In genomic region chr20:49799698-49800097, GRCh38 we compare ENCODE assay signal across 2 cellular contexts.
TF ChIP-seq lines count a peak whose summit lies in the region.

No MANE protein-coding gene starts in this region.

TF ChIP-seq in HepG2, 621 proteins besides CTCF, POLR2A, EP300 and RAD21 (continues in another document):
- TF ChIP-seq ZBTB42 (CRISPR knock-in tag; IDR thresholded peaks at IDR 0.05) (no peak), SNRNP70 (IDR thresholded peaks at IDR 0.05; ENCODE audit: low read depth, low read length) (no peak), ZNF251 (CRISPR knock-in tag; IDR thresholded peaks at IDR 0.05) (no peak), FOXK2 (IDR thresholded peaks at IDR 0.05) (no peak), ZNF709 (CRISPR knock-in tag; IDR thresholded peaks at IDR 0.05) (0 out of 2 replicates have a peak, but pooled peaks have one; percentile 27), NFYB (CRISPR knock-in tag; IDR thresholded peaks at IDR 0.05) (no peak), MBNL3 (CRISPR knock-in tag; conservative IDR thresholded peaks at IDR 0.05) (no peak), ZBTB34 (CRISPR knock-in tag; IDR thresholded peaks at IDR 0.05) (no peak), HOXA7 (CRISPR knock-in tag; IDR thresholded peaks at IDR 0.05) (no peak), PAWR (CRISPR knock-in tag; IDR thresholded peaks at IDR 0.05; ENCODE audit: borderline replicate concordance) (no peak), HOMEZ (CRISPR knock-in tag; IDR thresholded peaks at IDR 0.05; ENCODE audit: low read depth) (no peak), ZNF557 (CRISPR knock-in tag; IDR thresholded peaks at IDR 0.05) (no peak), ZNF670 (CRISPR knock-in tag; IDR thresholded peaks at IDR 0.05; ENCODE audit: borderline replicate concordance) (no peak), ZFP41 (CRISPR knock-in tag; IDR thresholded peaks at IDR 0.05; ENCODE audit: borderline replicate concordance) (no peak), TAF15 (IDR thresholded peaks at IDR 0.05; ENCODE audit: low read depth, low read length, poor library complexity, severe bottlenecking) (no peak), SUZ12 (IDR thresholded peaks at IDR 0.05; ENCODE audit: low read depth, low read length) (no peak), HDAC1 (CRISPR knock-in tag; IDR thresholded peaks at IDR 0.05) (peak; percentile 52; the same call in 1 of the 2 replicates), ZNF740 (CRISPR knock-in tag; IDR thresholded peaks at IDR 0.05) (no peak), ZNF382 (CRISPR knock-in tag; IDR thresholded peaks at IDR 0.05; ENCODE audit: borderline replicate concordance) (no peak), ISL2 (CRISPR knock-in tag; IDR thresholded peaks at IDR 0.05) (no peak), GTF2F1 (IDR thresholded peaks at IDR 0.05; ENCODE audit: low read length) (no peak), NFATC3 (CRISPR knock-in tag; IDR thresholded peaks at IDR 0.05) (no peak), SRSF9 (IDR thresholded peaks at IDR 0.05; ENCODE audit: borderline replicate concordance, insufficient read depth, low read depth, low read length, poor library complexity, severe bottlenecking) (no peak), GLI4 (CRISPR knock-in tag; IDR thresholded peaks at IDR 0.05; ENCODE audit: borderline replicate concordance) (no peak), HNRNPL (IDR thresholded peaks at IDR 0.05; ENCODE audit: low read depth, low read length) (no peak), SIN3A (IDR thresholded peaks at IDR 0.05; ENCODE audit: borderline replicate concordance, low read depth, low read length) (no peak), NFYC (CRISPR knock-in tag; IDR thresholded peaks at IDR 0.05) (no peak)
- TF ChIP-seq, protein P1, sequence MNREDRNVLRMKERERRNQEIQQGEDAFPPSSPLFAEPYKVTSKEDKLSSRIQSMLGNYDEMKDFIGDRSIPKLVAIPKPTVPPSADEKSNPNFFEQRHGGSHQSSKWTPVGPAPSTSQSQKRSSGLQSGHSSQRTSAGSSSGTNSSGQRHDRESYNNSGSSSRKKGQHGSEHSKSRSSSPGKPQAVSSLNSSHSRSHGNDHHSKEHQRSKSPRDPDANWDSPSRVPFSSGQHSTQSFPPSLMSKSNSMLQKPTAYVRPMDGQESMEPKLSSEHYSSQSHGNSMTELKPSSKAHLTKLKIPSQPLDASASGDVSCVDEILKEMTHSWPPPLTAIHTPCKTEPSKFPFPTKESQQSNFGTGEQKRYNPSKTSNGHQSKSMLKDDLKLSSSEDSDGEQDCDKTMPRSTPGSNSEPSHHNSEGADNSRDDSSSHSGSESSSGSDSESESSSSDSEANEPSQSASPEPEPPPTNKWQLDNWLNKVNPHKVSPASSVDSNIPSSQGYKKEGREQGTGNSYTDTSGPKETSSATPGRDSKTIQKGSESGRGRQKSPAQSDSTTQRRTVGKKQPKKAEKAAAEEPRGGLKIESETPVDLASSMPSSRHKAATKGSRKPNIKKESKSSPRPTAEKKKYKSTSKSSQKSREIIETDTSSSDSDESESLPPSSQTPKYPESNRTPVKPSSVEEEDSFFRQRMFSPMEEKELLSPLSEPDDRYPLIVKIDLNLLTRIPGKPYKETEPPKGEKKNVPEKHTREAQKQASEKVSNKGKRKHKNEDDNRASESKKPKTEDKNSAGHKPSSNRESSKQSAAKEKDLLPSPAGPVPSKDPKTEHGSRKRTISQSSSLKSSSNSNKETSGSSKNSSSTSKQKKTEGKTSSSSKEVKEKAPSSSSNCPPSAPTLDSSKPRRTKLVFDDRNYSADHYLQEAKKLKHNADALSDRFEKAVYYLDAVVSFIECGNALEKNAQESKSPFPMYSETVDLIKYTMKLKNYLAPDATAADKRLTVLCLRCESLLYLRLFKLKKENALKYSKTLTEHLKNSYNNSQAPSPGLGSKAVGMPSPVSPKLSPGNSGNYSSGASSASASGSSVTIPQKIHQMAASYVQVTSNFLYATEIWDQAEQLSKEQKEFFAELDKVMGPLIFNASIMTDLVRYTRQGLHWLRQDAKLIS (CRISPR knock-in tag; IDR thresholded peaks at IDR 0.05): no peak

TF ChIP-seq in K562, 482 proteins besides CTCF, POLR2A, EP300 and RAD21:
- TF ChIP-seq, protein P2, sequence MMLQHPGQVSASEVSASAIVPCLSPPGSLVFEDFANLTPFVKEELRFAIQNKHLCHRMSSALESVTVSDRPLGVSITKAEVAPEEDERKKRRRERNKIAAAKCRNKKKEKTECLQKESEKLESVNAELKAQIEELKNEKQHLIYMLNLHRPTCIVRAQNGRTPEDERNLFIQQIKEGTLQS (IDR thresholded peaks at IDR 0.05): 0 out of 2 replicates have a peak, but pooled peaks have one; percentile 15
- TF ChIP-seq, protein P2 (CRISPR knock-in tag; conservative IDR thresholded peaks at IDR 0.05): no peak
- TF ChIP-seq, protein P3, sequence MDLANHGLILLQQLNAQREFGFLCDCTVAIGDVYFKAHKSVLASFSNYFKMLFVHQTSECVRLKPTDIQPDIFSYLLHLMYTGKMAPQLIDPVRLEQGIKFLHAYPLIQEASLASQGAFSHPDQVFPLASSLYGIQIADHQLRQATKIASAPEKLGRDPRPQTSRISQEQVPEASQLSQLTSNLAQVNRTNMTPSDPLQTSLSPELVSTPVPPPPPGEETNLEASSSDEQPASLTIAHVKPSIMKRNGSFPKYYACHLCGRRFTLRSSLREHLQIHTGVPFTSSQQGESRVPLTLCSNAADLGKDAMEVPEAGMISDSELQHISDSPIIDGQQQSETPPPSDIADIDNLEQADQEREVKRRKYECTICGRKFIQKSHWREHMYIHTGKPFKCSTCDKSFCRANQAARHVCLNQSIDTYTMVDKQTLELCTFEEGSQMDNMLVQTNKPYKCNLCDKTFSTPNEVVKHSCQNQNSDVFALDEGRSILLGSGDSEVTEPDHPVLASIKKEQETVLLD (IDR thresholded peaks at IDR 0.05): no peak
- TF ChIP-seq, protein P4, sequence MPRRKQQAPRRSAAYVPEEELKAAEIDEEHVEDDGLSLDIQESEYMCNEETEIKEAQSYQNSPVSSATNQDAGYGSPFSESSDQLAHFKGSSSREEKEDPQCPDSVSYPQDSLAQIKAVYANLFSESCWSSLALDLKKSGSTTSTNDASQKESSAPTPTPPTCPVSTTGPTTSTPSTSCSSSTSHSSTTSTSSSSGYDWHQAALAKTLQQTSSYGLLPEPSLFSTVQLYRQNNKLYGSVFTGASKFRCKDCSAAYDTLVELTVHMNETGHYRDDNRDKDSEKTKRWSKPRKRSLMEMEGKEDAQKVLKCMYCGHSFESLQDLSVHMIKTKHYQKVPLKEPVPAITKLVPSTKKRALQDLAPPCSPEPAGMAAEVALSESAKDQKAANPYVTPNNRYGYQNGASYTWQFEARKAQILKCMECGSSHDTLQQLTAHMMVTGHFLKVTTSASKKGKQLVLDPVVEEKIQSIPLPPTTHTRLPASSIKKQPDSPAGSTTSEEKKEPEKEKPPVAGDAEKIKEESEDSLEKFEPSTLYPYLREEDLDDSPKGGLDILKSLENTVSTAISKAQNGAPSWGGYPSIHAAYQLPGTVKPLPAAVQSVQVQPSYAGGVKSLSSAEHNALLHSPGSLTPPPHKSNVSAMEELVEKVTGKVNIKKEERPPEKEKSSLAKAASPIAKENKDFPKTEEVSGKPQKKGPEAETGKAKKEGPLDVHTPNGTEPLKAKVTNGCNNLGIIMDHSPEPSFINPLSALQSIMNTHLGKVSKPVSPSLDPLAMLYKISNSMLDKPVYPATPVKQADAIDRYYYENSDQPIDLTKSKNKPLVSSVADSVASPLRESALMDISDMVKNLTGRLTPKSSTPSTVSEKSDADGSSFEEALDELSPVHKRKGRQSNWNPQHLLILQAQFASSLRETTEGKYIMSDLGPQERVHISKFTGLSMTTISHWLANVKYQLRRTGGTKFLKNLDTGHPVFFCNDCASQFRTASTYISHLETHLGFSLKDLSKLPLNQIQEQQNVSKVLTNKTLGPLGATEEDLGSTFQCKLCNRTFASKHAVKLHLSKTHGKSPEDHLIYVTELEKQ (CRISPR knock-in tag; IDR thresholded peaks at IDR 0.05): no peak
- TF ChIP-seq ZNF644 (tag; IDR thresholded peaks at IDR 0.05; ENCODE audit: low read depth): no peak
- TF ChIP-seq ZNF431 (CRISPR knock-in tag; IDR thresholded peaks at IDR 0.05): no peak
- TF ChIP-seq, protein P5, sequence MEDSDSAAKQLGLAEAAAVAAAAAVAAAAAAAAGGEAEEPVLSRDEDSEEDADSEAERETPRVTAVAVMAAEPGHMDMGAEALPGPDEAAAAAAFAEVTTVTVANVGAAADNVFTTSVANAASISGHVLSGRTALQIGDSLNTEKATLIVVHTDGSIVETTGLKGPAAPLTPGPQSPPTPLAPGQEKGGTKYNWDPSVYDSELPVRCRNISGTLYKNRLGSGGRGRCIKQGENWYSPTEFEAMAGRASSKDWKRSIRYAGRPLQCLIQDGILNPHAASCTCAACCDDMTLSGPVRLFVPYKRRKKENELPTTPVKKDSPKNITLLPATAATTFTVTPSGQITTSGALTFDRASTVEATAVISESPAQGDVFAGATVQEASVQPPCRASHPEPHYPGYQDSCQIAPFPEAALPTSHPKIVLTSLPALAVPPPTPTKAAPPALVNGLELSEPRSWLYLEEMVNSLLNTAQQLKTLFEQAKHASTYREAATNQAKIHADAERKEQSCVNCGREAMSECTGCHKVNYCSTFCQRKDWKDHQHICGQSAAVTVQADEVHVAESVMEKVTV (CRISPR knock-in tag; IDR thresholded peaks at IDR 0.05): no peak
